In genomic region chr2:68062680-68063387, GRCh38 we compare ENCODE assay signal across 1 cellular context.
TF ChIP-seq lines count a peak whose summit lies in the region.

Gene C1D (minus strand): TSS chr2:68063004. CDS start chr2:68047310, 15,694 bp downstream.

TF ChIP-seq in HepG2, 621 proteins besides CTCF, POLR2A, EP300 and RAD21 (continued from another document and continues in another):
- TF ChIP-seq NFAT5 (CRISPR knock-in tag; IDR thresholded peaks at IDR 0.05), result no peak
- no peak for TF ChIP-seq SETDB1 (CRISPR knock-in tag; IDR thresholded peaks at IDR 0.05; ENCODE audit: borderline replicate concordance)
- TF ChIP-seq ARID5B (CRISPR knock-in tag; IDR thresholded peaks at IDR 0.05), result peak; percentile 87
- no peak for TF ChIP-seq ZNF30 (CRISPR knock-in tag; IDR thresholded peaks at IDR 0.05)
- TF ChIP-seq KLF9 (CRISPR knock-in tag; IDR thresholded peaks at IDR 0.05; ENCODE audit: low read depth), result peak; percentile 86; the same call in 1 of the 2 replicates
- no peak for TF ChIP-seq MBD4 (IDR thresholded peaks at IDR 0.05; ENCODE audit: borderline replicate concordance, low read length)
- peak; percentile 36; the same call in 1 of the 2 replicates for TF ChIP-seq ARNTL (CRISPR knock-in tag; IDR thresholded peaks at IDR 0.05)
- TF ChIP-seq ZNF563 (CRISPR knock-in tag; IDR thresholded peaks at IDR 0.05), result peak; percentile 46; the same call in 1 of the 2 replicates
- no peak for TF ChIP-seq DNMT3B (CRISPR knock-in tag; conservative IDR thresholded peaks at IDR 0.05)
- no peak for TF ChIP-seq SNAI1 (CRISPR knock-in tag; IDR thresholded peaks at IDR 0.05; ENCODE audit: borderline replicate concordance)
- TF ChIP-seq TCF7L2 (IDR thresholded peaks at IDR 0.05; ENCODE audit: low read depth, low read length), result no peak
- TF ChIP-seq SOX5 (CRISPR knock-in tag; IDR thresholded peaks at IDR 0.05; ENCODE audit: borderline replicate concordance), result peak; percentile 62; the same call in 1 of the 2 replicates
- no peak for TF ChIP-seq PRMT3 (CRISPR knock-in tag; IDR thresholded peaks at IDR 0.05; ENCODE audit: borderline replicate concordance, low read depth)
- no peak for TF ChIP-seq FIP1L1 (IDR thresholded peaks at IDR 0.05; ENCODE audit: borderline replicate concordance, insufficient read depth, low read depth, low read length)
- TF ChIP-seq CHD2 (IDR thresholded peaks at IDR 0.05; ENCODE audit: low read depth, low read length), result no peak
- TF ChIP-seq ZNF383 (CRISPR knock-in tag; IDR thresholded peaks at IDR 0.05; ENCODE audit: borderline replicate concordance), result no peak
- TF ChIP-seq HES4 (CRISPR knock-in tag; IDR thresholded peaks at IDR 0.05; ENCODE audit: borderline replicate concordance), result no peak
- TF ChIP-seq JDP2 (CRISPR knock-in tag; IDR thresholded peaks at IDR 0.05; ENCODE audit: borderline replicate concordance), result no peak
- no peak; the same call in 1 of the 2 replicates for TF ChIP-seq ZNF800 (CRISPR knock-in tag; IDR thresholded peaks at IDR 0.05)
- no peak for TF ChIP-seq NR0B2 (CRISPR knock-in tag; IDR thresholded peaks at IDR 0.05)
- TF ChIP-seq EEA1 (CRISPR knock-in tag; IDR thresholded peaks at IDR 0.05; ENCODE audit: borderline replicate concordance), result no peak
- TF ChIP-seq FUBP1 (CRISPR knock-in tag; IDR thresholded peaks at IDR 0.05; ENCODE audit: borderline replicate concordance), result no peak
- TF ChIP-seq SNRNP70 (IDR thresholded peaks at IDR 0.05; ENCODE audit: low read depth, low read length), result no peak
- no peak for TF ChIP-seq RERE (CRISPR knock-in tag; IDR thresholded peaks at IDR 0.05; ENCODE audit: low read depth)
- peak; percentile 56; the same call in 1 of the 2 replicates for TF ChIP-seq FOXP4 (CRISPR knock-in tag; IDR thresholded peaks at IDR 0.05)
- TF ChIP-seq HMG20B (CRISPR knock-in tag; conservative IDR thresholded peaks at IDR 0.05), result no peak
- TF ChIP-seq ZFP41 (CRISPR knock-in tag; IDR thresholded peaks at IDR 0.05; ENCODE audit: borderline replicate concordance), result no peak
- no peak for TF ChIP-seq JUNB (CRISPR knock-in tag; IDR thresholded peaks at IDR 0.05; ENCODE audit: borderline replicate concordance)
- TF ChIP-seq TRIM24 (CRISPR knock-in tag; IDR thresholded peaks at IDR 0.05), result no peak
- TF ChIP-seq ZBTB42 (CRISPR knock-in tag; IDR thresholded peaks at IDR 0.05), result no peak
- peak; percentile 42; the same call in 1 of the 2 replicates for TF ChIP-seq ZNF740 (CRISPR knock-in tag; IDR thresholded peaks at IDR 0.05)
- TF ChIP-seq PBX2 (CRISPR knock-in tag; IDR thresholded peaks at IDR 0.05), result no peak
- 0 out of 2 replicates have a peak, but pooled peaks have one; percentile 47 for TF ChIP-seq ZNF556 (CRISPR knock-in tag; IDR thresholded peaks at IDR 0.05; ENCODE audit: borderline replicate concordance)
- TF ChIP-seq NR3C1 (CRISPR knock-in tag; IDR thresholded peaks at IDR 0.05), result no peak
- TF ChIP-seq FOSL1 (CRISPR knock-in tag; IDR thresholded peaks at IDR 0.05; ENCODE audit: borderline replicate concordance), result no peak
